1 cellular context compared by ENCODE assay signal in genomic region chr3:119551525-119552063, GRCh38.
TF ChIP-seq lines count a peak whose summit lies in the region.

No MANE protein-coding gene starts in this region.

TF ChIP-seq in H1, 55 proteins besides CTCF, POLR2A, EP300 and RAD21:
- TF ChIP-seq TCF12 (IDR thresholded peaks at IDR 0.05; ENCODE audit: low read depth, low read length) (no peak), SUZ12 (IDR thresholded peaks at IDR 0.05; ENCODE audit: low read length) (no peak), TAF7 (optimal IDR thresholded peaks at IDR 0.05; ENCODE audit: borderline replicate concordance, low read depth, low read length) (no peak), GABPA (IDR thresholded peaks at IDR 0.05; ENCODE audit: borderline replicate concordance, insufficient read depth, low read length) (no peak), POU5F1 (IDR thresholded peaks at IDR 0.05; ENCODE audit: low read depth, low read length) (no peak), SP2 (IDR thresholded peaks at IDR 0.05; ENCODE audit: low read length) (no peak), CEBPB (IDR thresholded peaks at IDR 0.05; ENCODE audit: low read depth, low read length) (no peak), RFX5 (IDR thresholded peaks at IDR 0.05; ENCODE audit: borderline replicate concordance, low read depth, low read length) (no peak), POLR2AphosphoS5 (IDR thresholded peaks at IDR 0.05; ENCODE audit: low read depth, low read length) (no peak), TAF1 (IDR thresholded peaks at IDR 0.05; ENCODE audit: low read depth, low read length) (no peak), SIX5 (IDR thresholded peaks at IDR 0.05; ENCODE audit: low read depth, low read length) (no peak), YY1 (IDR thresholded peaks at IDR 0.05; ENCODE audit: low read depth, low read length) (no peak), SIN3A (conservative IDR thresholded peaks at IDR 0.05 in 1 of 2, IDR thresholded peaks at IDR 0.05 in 1 of 2; ENCODE audit: low read depth in 1 of 2, low read length in 2 of 2) (no peak), CHD1 (IDR thresholded peaks at IDR 0.05; ENCODE audit: low read depth, low read length) (no peak), TBP (IDR thresholded peaks at IDR 0.05; ENCODE audit: low read depth, low read length) (no peak)
- TF ChIP-seq, protein P1, sequence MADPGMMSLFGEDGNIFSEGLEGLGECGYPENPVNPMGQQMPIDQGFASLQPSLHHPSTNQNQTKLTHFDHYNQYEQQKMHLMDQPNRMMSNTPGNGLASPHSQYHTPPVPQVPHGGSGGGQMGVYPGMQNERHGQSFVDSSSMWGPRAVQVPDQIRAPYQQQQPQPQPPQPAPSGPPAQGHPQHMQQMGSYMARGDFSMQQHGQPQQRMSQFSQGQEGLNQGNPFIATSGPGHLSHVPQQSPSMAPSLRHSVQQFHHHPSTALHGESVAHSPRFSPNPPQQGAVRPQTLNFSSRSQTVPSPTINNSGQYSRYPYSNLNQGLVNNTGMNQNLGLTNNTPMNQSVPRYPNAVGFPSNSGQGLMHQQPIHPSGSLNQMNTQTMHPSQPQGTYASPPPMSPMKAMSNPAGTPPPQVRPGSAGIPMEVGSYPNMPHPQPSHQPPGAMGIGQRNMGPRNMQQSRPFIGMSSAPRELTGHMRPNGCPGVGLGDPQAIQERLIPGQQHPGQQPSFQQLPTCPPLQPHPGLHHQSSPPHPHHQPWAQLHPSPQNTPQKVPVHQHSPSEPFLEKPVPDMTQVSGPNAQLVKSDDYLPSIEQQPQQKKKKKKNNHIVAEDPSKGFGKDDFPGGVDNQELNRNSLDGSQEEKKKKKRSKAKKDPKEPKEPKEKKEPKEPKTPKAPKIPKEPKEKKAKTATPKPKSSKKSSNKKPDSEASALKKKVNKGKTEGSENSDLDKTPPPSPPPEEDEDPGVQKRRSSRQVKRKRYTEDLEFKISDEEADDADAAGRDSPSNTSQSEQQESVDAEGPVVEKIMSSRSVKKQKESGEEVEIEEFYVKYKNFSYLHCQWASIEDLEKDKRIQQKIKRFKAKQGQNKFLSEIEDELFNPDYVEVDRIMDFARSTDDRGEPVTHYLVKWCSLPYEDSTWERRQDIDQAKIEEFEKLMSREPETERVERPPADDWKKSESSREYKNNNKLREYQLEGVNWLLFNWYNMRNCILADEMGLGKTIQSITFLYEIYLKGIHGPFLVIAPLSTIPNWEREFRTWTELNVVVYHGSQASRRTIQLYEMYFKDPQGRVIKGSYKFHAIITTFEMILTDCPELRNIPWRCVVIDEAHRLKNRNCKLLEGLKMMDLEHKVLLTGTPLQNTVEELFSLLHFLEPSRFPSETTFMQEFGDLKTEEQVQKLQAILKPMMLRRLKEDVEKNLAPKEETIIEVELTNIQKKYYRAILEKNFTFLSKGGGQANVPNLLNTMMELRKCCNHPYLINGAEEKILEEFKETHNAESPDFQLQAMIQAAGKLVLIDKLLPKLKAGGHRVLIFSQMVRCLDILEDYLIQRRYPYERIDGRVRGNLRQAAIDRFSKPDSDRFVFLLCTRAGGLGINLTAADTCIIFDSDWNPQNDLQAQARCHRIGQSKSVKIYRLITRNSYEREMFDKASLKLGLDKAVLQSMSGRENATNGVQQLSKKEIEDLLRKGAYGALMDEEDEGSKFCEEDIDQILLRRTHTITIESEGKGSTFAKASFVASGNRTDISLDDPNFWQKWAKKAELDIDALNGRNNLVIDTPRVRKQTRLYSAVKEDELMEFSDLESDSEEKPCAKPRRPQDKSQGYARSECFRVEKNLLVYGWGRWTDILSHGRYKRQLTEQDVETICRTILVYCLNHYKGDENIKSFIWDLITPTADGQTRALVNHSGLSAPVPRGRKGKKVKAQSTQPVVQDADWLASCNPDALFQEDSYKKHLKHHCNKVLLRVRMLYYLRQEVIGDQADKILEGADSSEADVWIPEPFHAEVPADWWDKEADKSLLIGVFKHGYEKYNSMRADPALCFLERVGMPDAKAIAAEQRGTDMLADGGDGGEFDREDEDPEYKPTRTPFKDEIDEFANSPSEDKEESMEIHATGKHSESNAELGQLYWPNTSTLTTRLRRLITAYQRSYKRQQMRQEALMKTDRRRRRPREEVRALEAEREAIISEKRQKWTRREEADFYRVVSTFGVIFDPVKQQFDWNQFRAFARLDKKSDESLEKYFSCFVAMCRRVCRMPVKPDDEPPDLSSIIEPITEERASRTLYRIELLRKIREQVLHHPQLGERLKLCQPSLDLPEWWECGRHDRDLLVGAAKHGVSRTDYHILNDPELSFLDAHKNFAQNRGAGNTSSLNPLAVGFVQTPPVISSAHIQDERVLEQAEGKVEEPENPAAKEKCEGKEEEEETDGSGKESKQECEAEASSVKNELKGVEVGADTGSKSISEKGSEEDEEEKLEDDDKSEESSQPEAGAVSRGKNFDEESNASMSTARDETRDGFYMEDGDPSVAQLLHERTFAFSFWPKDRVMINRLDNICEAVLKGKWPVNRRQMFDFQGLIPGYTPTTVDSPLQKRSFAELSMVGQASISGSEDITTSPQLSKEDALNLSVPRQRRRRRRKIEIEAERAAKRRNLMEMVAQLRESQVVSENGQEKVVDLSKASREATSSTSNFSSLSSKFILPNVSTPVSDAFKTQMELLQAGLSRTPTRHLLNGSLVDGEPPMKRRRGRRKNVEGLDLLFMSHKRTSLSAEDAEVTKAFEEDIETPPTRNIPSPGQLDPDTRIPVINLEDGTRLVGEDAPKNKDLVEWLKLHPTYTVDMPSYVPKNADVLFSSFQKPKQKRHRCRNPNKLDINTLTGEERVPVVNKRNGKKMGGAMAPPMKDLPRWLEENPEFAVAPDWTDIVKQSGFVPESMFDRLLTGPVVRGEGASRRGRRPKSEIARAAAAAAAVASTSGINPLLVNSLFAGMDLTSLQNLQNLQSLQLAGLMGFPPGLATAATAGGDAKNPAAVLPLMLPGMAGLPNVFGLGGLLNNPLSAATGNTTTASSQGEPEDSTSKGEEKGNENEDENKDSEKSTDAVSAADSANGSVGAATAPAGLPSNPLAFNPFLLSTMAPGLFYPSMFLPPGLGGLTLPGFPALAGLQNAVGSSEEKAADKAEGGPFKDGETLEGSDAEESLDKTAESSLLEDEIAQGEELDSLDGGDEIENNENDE (IDR thresholded peaks at IDR 0.05; ENCODE audit: insufficient replicate concordance, low read length) = no peak
- TF ChIP-seq, protein P2, sequence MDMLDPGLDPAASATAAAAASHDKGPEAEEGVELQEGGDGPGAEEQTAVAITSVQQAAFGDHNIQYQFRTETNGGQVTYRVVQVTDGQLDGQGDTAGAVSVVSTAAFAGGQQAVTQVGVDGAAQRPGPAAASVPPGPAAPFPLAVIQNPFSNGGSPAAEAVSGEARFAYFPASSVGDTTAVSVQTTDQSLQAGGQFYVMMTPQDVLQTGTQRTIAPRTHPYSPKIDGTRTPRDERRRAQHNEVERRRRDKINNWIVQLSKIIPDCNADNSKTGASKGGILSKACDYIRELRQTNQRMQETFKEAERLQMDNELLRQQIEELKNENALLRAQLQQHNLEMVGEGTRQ (IDR thresholded peaks at IDR 0.05; ENCODE audit: low read length) = no peak
